20 cellular contexts compared by ENCODE assay signal in the genomic region with DNA sequence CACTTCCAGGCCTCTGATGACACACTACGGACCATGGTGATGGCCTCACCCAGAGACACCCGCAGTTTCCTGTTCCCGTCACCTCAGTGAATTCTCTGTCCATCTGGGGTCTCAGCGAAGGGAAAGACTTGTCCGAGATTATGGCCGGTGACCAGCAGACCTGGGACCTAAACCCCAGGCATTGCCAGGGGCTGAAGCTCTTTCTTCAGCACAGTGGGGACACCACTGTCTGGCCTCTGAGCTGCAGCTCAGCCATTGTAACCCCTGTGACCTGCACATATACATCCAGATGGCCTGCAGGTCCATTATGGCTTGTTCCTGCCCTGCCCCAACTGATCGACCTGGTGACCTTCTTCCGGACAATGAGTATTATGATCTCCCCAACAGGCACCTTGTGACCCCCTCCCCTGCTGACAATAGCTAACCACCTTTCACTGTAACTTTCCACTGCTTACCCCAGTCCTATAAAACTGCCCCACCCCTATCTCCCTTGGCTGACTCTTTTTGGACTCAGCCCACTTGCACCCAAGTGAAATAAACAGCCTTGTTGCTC. TPM values are rescaled to one million over a fixed set of nuclear protein-coding genes. Genes with fewer than 3 reads are reported as not detected.
DNase-seq lines count a peak whose midpoint lies in the region; ATAC-seq and TF ChIP-seq lines count a peak whose summit lies in the region.
"Had no signal": no experiment of that assay in that cellular context is flagged by ENCODE, and none has a peak within 500 bp of the region (broad histone marks: within the 10 kb centered on the region; RNA-seq: fewer than 3 reads in every experiment).

No MANE protein-coding gene starts in this region.

- H3K9me3 Mint-ChIP-seq in CD4-positive, CD25-positive, alpha-beta regulatory T cell, result no peaks in the 10 kb centered on the region

- no peaks in the 10 kb centered on the region for H3K9me3 ChIP-seq in CD4-positive, CD25-positive, alpha-beta regulatory T cell (ENCODE audit: control insufficient read depth in 2 of 2, low read length in 2 of 2)
- H3K9me3 ChIP-seq in ectodermal cell (ENCODE audit: control insufficient read depth, low read length) (no peaks in the 10 kb centered on the region), neuronal stem cell (replicated peaks in 1 of 2; ENCODE audit: control insufficient read depth in 2 of 2, insufficient read depth in 1 of 2, low read depth in 1 of 2, low read length in 2 of 2) (peaks cover 5 to 6% of the 10 kb centered on the region in 2 donors)

- H2AK5ac ChIP-seq in neuronal stem cell (ENCODE audit: low read depth, low read length), result peak overlapping the region; percentile 54

- H2BK120ac ChIP-seq in neuronal stem cell (ENCODE audit: low read depth, low read length), result no peak overlapping the region

- H3K27me3 ChIP-seq in CD4-positive, CD25-positive, alpha-beta regulatory T cell (ENCODE audit: control insufficient read depth, insufficient read depth, low read length), result no peaks in the 10 kb centered on the region
- H3K27me3 ChIP-seq in ectodermal cell (ENCODE audit: control insufficient read depth, insufficient read depth, low read length, poor library complexity, severe bottlenecking) (no peaks in the 10 kb centered on the region), neuronal stem cell (ENCODE audit: control insufficient read depth in 3 of 3, insufficient read depth in 3 of 3, low read depth in 1 of 3, low read length in 3 of 3) (peaks cover 0 to 2% (median 0%) of the 10 kb centered on the region in 3 experiments)

- no peak for ATAC-seq in CD4-positive, CD25-positive, alpha-beta regulatory T cell (ENCODE audit: low read depth in 2 of 2)
- ATAC-seq in HG02763 (IDR thresholded peaks at IDR 0.05; ENCODE audit: unreplicated experiment) (no peak), GM21723 (IDR thresholded peaks at IDR 0.05; ENCODE audit: unreplicated experiment) (no peak)

- H2BK5ac ChIP-seq in neuronal stem cell (ENCODE audit: low read length), result no peak overlapping the region

- no peak overlapping the region for H3K23ac ChIP-seq in neuronal stem cell (ENCODE audit: low read depth, low read length, poor library complexity)

- no peak overlapping the region for H4K8ac ChIP-seq in neuronal stem cell (ENCODE audit: low read depth, low read length)

- H3K4me2 ChIP-seq in neuronal stem cell (ENCODE audit: insufficient read depth, low read length, poor library complexity, severe bottlenecking), result peak overlapping the region; percentile 22
- H3K4me2 ChIP-seq: KMS-11 had no signal

- H3K27ac ChIP-seq in CD4-positive, CD25-positive, alpha-beta regulatory T cell (ENCODE audit: insufficient read depth, low read length, poor library complexity, severe bottlenecking), result no peak overlapping the region
- peak overlapping the region; percentile 64 for H3K27ac ChIP-seq in ectodermal cell (ENCODE audit: insufficient read depth, low read depth, low read length, poor library complexity, severe bottlenecking)
- peak overlapping the region; percentile 84 for H3K27ac ChIP-seq in neuronal stem cell (replicated peaks; ENCODE audit: low read length)
- H3K27ac ChIP-seq: GM23248, KMS-11 had no signal

- H3K4me1 Mint-ChIP-seq in CD4-positive, CD25-positive, alpha-beta regulatory T cell, result peaks cover 0 to 10% (median 2%) of the 10 kb centered on the region in 4 donors

- H2BK12ac ChIP-seq in neuronal stem cell (ENCODE audit: low read length), result no peak overlapping the region

- peaks cover 36% of the 10 kb centered on the region for H3K36me3 ChIP-seq in CD4-positive, CD25-positive, alpha-beta regulatory T cell (ENCODE audit: control insufficient read depth, insufficient read depth, low read length)
- H3K36me3 ChIP-seq in ectodermal cell (ENCODE audit: control insufficient read depth, insufficient read depth, low read length) (no peaks in the 10 kb centered on the region), neuronal stem cell (replicated peaks in 1 of 2; ENCODE audit: control insufficient read depth in 2 of 2, insufficient read depth in 2 of 2, low read length in 2 of 2) (no peaks in the 10 kb centered on the region)

- TF ChIP-seq CTCF in GM20000 (IDR thresholded peaks at IDR 0.05; ENCODE audit: extremely low read depth, missing control alignments), result no peak

- no peak overlapping the region for H2BK15ac ChIP-seq in neuronal stem cell (ENCODE audit: low read length)

- H3K4ac ChIP-seq in neuronal stem cell (ENCODE audit: low read length), result no peak overlapping the region

- no peak overlapping the region for H3K9ac ChIP-seq in neuronal stem cell (ENCODE audit: low read depth, low read length, poor library complexity)
- H3K9ac ChIP-seq: GM23248, KMS-11 had no signal

- no peak overlapping the region for H3K4me3 Mint-ChIP-seq in CD4-positive, CD25-positive, alpha-beta regulatory T cell
- H3K4me3 Mint-ChIP-seq: CD14-positive monocyte had no signal

- peak overlapping the region; percentile 32 for H3K18ac ChIP-seq in neuronal stem cell (ENCODE audit: low read length)

- H3K36me3 Mint-ChIP-seq in CD4-positive, CD25-positive, alpha-beta regulatory T cell, result peaks cover 7% of the 10 kb centered on the region

- 70 to 73% methylated on average over 8 of the region's 8 CpGs for WGBS in ectodermal cell, 2 experiments
- no CpG with 5 or more reads among the region's 8 CpGs for WGBS in neuronal stem cell (ENCODE audit: extremely low coverage in 2 of 2, insufficient read length in 2 of 2, insufficient replicate concordance in 1 of 2), 2 donors

- H3K4me3 ChIP-seq in CD4-positive, CD25-positive, alpha-beta regulatory T cell (ENCODE audit: low read depth, low read length), result no peak overlapping the region
- no peak overlapping the region for H3K4me3 ChIP-seq in ectodermal cell (ENCODE audit: insufficient read depth, low read depth, low read length)
- H3K4me3 ChIP-seq in neuronal stem cell (ENCODE audit: low read length in 2 of 2), result no peak overlapping the region
- H3K4me3 ChIP-seq: GM23248 had no signal

- peak overlapping the region in 2 of 3 donors; percentile 56 to 69 for H3K27ac Mint-ChIP-seq in CD4-positive, CD25-positive, alpha-beta regulatory T cell

- H4K91ac ChIP-seq in neuronal stem cell (ENCODE audit: low read depth, low read length, poor library complexity), result no peak overlapping the region

- H2AFZ ChIP-seq in neuronal stem cell (ENCODE audit: low read length), result no peak overlapping the region
- H2AFZ ChIP-seq: GM23248 had no signal

- no peaks in the 10 kb centered on the region for H3K4me1 ChIP-seq in CD4-positive, CD25-positive, alpha-beta regulatory T cell (ENCODE audit: control insufficient read depth, insufficient read depth, low read length, poor library complexity, severe bottlenecking)
- H3K4me1 ChIP-seq in ectodermal cell (ENCODE audit: control insufficient read depth, insufficient read depth, low read length) (peaks cover 32% of the 10 kb centered on the region), neuronal stem cell (ENCODE audit: control insufficient read depth in 2 of 2, insufficient read depth in 1 of 2, low read depth in 1 of 2, low read length in 2 of 2) (peaks cover 30 to 44% of the 10 kb centered on the region in 2 donors)

- DNase-seq in CD4-positive, CD25-positive, alpha-beta regulatory T cell, result no peak
- DNase-seq in GM20000 (ENCODE audit: low spot score), result peak; percentile 4
- no peak for DNase-seq in neuronal stem cell (ENCODE audit: low spot score)
- DNase-seq in ureter (ENCODE audit: low spot score), result no peak
- DNase-seq: COR-L47, EL, GM23248, NCI-H1436, NCI-H2029, NCI-H510A, NCI-H774, RPMI8226, SIG-M5 had no signal

- H3K27me3 Mint-ChIP-seq in CD4-positive, CD25-positive, alpha-beta regulatory T cell, result no peaks in the 10 kb centered on the region

- H3K79me1 ChIP-seq in neuronal stem cell (ENCODE audit: low read depth, low read length), result no peaks in the 10 kb centered on the region

- H3K14ac ChIP-seq in neuronal stem cell (ENCODE audit: low read length), result no peak overlapping the region

RNA-seq across cellular contexts. Expression of a gene that starts 22.3 kb away (rescaled TPM):
- 102 TPM for total RNA-seq in CD4-positive, CD25-positive, alpha-beta regulatory T cell
- polyA plus RNA-seq in CD4-positive, CD25-positive, alpha-beta regulatory T cell, result 10 to 100 TPM; 27.7 to 44.6 (median 35.4) TPM
- 5.6 TPM for polyA plus RNA-seq in ectodermal cell (2013, experiment 1 of 4)
- 6.0 TPM for polyA plus RNA-seq in ectodermal cell (2013, experiment 2 of 4)
- polyA plus RNA-seq in ectodermal cell (2013, experiment 3 of 4), result 6.4 TPM
- polyA plus RNA-seq in ectodermal cell (2013, experiment 4 of 4), result 7.3 TPM
- 9.3 TPM for polyA plus RNA-seq in neuronal stem cell (2013, experiment 1 of 2)
- 9.2 TPM for polyA plus RNA-seq in neuronal stem cell (2013, experiment 2 of 2)
- total RNA-seq in ureter, result 63.6 TPM

RNA-seq across cellular contexts. Expression of a gene that starts 33.2 kb away (rescaled TPM):
- 4.9 TPM for total RNA-seq in CD4-positive, CD25-positive, alpha-beta regulatory T cell
- polyA plus RNA-seq in CD4-positive, CD25-positive, alpha-beta regulatory T cell, result 1 to 10 TPM; 1.7 to 7.8 (median 2.2) TPM
- not detected for polyA plus RNA-seq in ectodermal cell (2013, experiment 1 of 4)
- polyA plus RNA-seq in ectodermal cell (2013, experiment 2 of 4), result 0.62 TPM
- 0.27 TPM for polyA plus RNA-seq in ectodermal cell (2013, experiment 3 of 4)
- polyA plus RNA-seq in ectodermal cell (2013, experiment 4 of 4), result 0.65 TPM
- 2.4 TPM for polyA plus RNA-seq in neuronal stem cell (2013, experiment 1 of 2)
- 2.0 TPM for polyA plus RNA-seq in neuronal stem cell (2013, experiment 2 of 2)
- total RNA-seq in ureter, result 1.0 TPM
- total RNA-seq: A673, GM23248, M059J had no signal
- polyA plus RNA-seq: CD14-positive monocyte, GM23248 had no signal

RNA-seq across cellular contexts. Expression of a gene that starts 53.2 kb away (rescaled TPM):
- total RNA-seq in CD4-positive, CD25-positive, alpha-beta regulatory T cell, result 49.0 TPM
- 100 to 1,000 TPM in 1 of 4 donors, 10 to 100 TPM in 3; 51.0 to 105 (median 75.6) TPM for polyA plus RNA-seq in CD4-positive, CD25-positive, alpha-beta regulatory T cell
- polyA plus RNA-seq in ectodermal cell (2013, experiment 1 of 4), result 0.65 TPM
- 0.60 TPM for polyA plus RNA-seq in ectodermal cell (2013, experiment 2 of 4)
- 0.69 TPM for polyA plus RNA-seq in ectodermal cell (2013, experiment 3 of 4)
- polyA plus RNA-seq in ectodermal cell (2013, experiment 4 of 4), result 0.85 TPM
- polyA plus RNA-seq in neuronal stem cell (2013, experiment 1 of 2), result 1.1 TPM
- polyA plus RNA-seq in neuronal stem cell (2013, experiment 2 of 2), result 0.79 TPM
- 27.8 TPM for total RNA-seq in ureter
